In genomic region chr1:235954306-235955283, GRCh38 we compare ENCODE assay signal across 9 cellular contexts.
A peak's percentile ranks its signal among the peaks of the same experiment; 100 is the strongest.
DNase-seq lines count a peak whose midpoint lies in the region; ATAC-seq and TF ChIP-seq lines count a peak whose summit lies in the region.
"Had no signal": no experiment of that assay in that cellular context is flagged by ENCODE, and none has a peak within 500 bp of the region (broad histone marks: within the 10 kb centered on the region; RNA-seq: fewer than 3 reads in every experiment).

No MANE protein-coding gene starts in this region.

- peak overlapping the region in 2 of 10 experiments; percentile 6 to 11; a peak in 1 of 20 replicates for H3K4me3 ChIP-seq in BLaER1 treated with 17β-estradiol and CSF1 and Interleukin-3, amounts not matched to agents 10 nM and 100 nM
- H3K4me3 ChIP-seq in brain microvascular endothelial cell (ENCODE audit: low read depth, low read length) (no peak overlapping the region), spleen (peak overlapping the region in 3 of 8 donors; percentile 7 to 40 (median 10))
- H3K4me3 ChIP-seq: adrenal gland had no signal

- TF ChIP-seq POLR2A in spleen (IDR thresholded peaks at IDR 0.05), result no peak

- peaks cover 40 to 94% (median 57%) of the 10 kb centered on the region in 10 experiments for H3K4me1 ChIP-seq in BLaER1 treated with 17β-estradiol and CSF1 and Interleukin-3, amounts not matched to agents 10 nM and 100 nM
- peaks cover 27 to 65% (median 46%) of the 10 kb centered on the region in 6 donors for H3K4me1 ChIP-seq in spleen
- H3K4me1 ChIP-seq: adrenal gland had no signal

- DNase-seq in GM19240 (ENCODE audit: insufficient read length, low spot score) (peak; percentile 81), T-helper 2 cell (peak in 3 of 5 experiments; percentile 7 to 77 (median 58)), brain microvascular endothelial cell (peak; percentile 34), spleen (peak; percentile 94), NCI-H2227 (lab: John Stamatoyannopoulos, UW; ENCODE audit: unreplicated experiment) (no peak), AG20443 (ENCODE audit: low spot score) (no peak)

- in situ Hi-C loops in brain microvascular endothelial cell (cut with HindIII; ENCODE audit: low pct_ligation_motif_present, low sequenced_read_pairs), result no loop called here

- WGBS in spleen, 5 donors, result 23 to 50% (median 41%) methylated on average over 10 to 11 of the region's 11 CpGs

- H4K20me1 ChIP-seq in BLaER1 treated with 17β-estradiol and CSF1 and Interleukin-3, amounts not matched to agents 10 nM and 100 nM, result no peaks in the 10 kb centered on the region

- H3K27me3 ChIP-seq in BLaER1 treated with 17β-estradiol and CSF1 and Interleukin-3, amounts not matched to agents 10 nM and 100 nM, result no peaks in the 10 kb centered on the region
- H3K27me3 ChIP-seq in brain microvascular endothelial cell (replicated peaks) (no peaks in the 10 kb centered on the region), spleen (replicated peaks in 1 of 7) (no peaks in the 10 kb centered on the region)
- H3K27me3 ChIP-seq: adrenal gland had no signal

- intact Hi-C loops in spleen (cut with DNase I; ENCODE audit: low total_unique reads), result no loop called here

- H3K27ac ChIP-seq in BLaER1 treated with 17β-estradiol and CSF1 and Interleukin-3, amounts not matched to agents 10 nM and 100 nM, result peak overlapping the region; percentile 24 to 99 (median 91); a peak in 21 of 22 replicates
- peak overlapping the region; percentile 81 for H3K27ac ChIP-seq in brain microvascular endothelial cell
- peak overlapping the region; percentile 49 to 90 (median 80) for H3K27ac ChIP-seq in spleen
- H3K27ac ChIP-seq: adrenal gland had no signal

- peaks cover 0 to 6% (median 0%) of the 10 kb centered on the region in 11 experiments; a peak in 3 of 22 replicates for H3K9me3 ChIP-seq in BLaER1 treated with 17β-estradiol and CSF1 and Interleukin-3, amounts not matched to agents 10 nM and 100 nM (replicated peaks in 1 of 11)
- H3K9me3 ChIP-seq in spleen, result no peaks in the 10 kb centered on the region
- H3K9me3 ChIP-seq: adrenal gland had no signal

- H3K9ac ChIP-seq in BLaER1 treated with 17β-estradiol and CSF1 and Interleukin-3, amounts not matched to agents 10 nM and 100 nM, result peak overlapping the region in 10 of 11 experiments; percentile 19 to 80 (median 76); a peak in 19 of 22 replicates

- H3K4me2 ChIP-seq in BLaER1 treated with 17β-estradiol and CSF1 and Interleukin-3, amounts not matched to agents 10 nM and 100 nM, result peak overlapping the region; percentile 77 to 95 (median 84)

- peak; percentile 96 for ATAC-seq in HG03159 (IDR thresholded peaks at IDR 0.05; ENCODE audit: unreplicated experiment)

- TF ChIP-seq CTCF in brain microvascular endothelial cell (IDR thresholded peaks at IDR 0.05; ENCODE audit: low read depth, low read length, missing control alignments), result no peak
- peak in 1 of 11 experiments; percentile 19 for TF ChIP-seq CTCF in spleen (IDR thresholded peaks at IDR 0.05 in 8 of 11, conservative IDR thresholded peaks at IDR 0.05 in 3 of 11)

- no peaks in the 10 kb centered on the region for H3K36me3 ChIP-seq in BLaER1 treated with 17β-estradiol and CSF1 and Interleukin-3, amounts not matched to agents 10 nM and 100 nM
- H3K36me3 ChIP-seq in brain microvascular endothelial cell (replicated peaks) (no peaks in the 10 kb centered on the region), spleen (no peaks in the 10 kb centered on the region)
- H3K36me3 ChIP-seq: adrenal gland had no signal

Comparison
In these comparisons a context has a peak if more than half of its experiments do, and no peak if none do; other contexts are left out.
1. DNase-seq: peak in GM19240 (single experiment), T-helper 2 cell (3 of 5), brain microvascular endothelial cell (single experiment) and spleen (single experiment); none in NCI-H2227 (single experiment) and AG20443 (single experiment).
2. Peak in every context shown above with its lines, with median percentiles within 50 percentile points of each other: H3K27ac ChIP-seq.